ENCODE assay signal across 17 cellular contexts in the genomic region with DNA sequence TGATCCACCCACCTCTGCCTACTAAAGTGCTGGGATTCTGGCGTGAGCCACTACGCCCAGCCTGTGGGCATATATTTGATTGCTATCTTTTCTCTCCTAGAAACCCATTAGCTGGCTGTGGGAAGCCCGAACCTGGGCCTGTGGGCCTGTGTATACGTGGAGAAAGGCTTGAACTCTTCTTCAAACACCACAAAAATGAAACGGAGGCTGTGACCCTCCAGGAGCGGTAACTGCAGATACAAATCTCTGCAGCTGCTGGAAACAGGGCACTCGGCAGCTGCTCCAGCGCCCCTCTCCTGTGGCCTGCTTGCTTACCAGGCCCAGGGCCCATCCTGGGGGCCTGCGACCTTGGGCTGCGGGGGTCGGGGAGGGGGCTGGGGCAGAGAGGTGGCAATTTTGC. TPM values are rescaled to one million over a fixed set of nuclear protein-coding genes. Genes with fewer than 3 reads are reported as not detected.
DNase-seq lines count a peak whose midpoint lies in the region; ATAC-seq and TF ChIP-seq lines count a peak whose summit lies in the region.
"Had no signal": no experiment of that assay in that cellular context is flagged by ENCODE, and none has a peak within 500 bp of the region (broad histone marks: within the 10 kb centered on the region; RNA-seq: fewer than 3 reads in every experiment).

No MANE protein-coding gene starts in this region.

- peaks cover 0 to 63% (median 49%) of the 10 kb centered on the region in 4 donors for H3K4me1 ChIP-seq in tibial artery
- peaks cover 34% of the 10 kb centered on the region for H3K4me1 ChIP-seq in upper lobe of right lung

- H3K9me3 ChIP-seq in tibial artery (no peaks in the 10 kb centered on the region), upper lobe of right lung (no peaks in the 10 kb centered on the region)
- H3K9me3 ChIP-seq: right atrium auricular region had no signal

- H3K36me3 Mint-ChIP-seq in chondrocyte (ENCODE audit: low read depth), result no peaks in the 10 kb centered on the region
- peaks cover 7% of the 10 kb centered on the region for H3K36me3 Mint-ChIP-seq in nephron progenitor cell (ENCODE audit: low read depth)
- H3K36me3 Mint-ChIP-seq: natural killer cell had no signal

- no peak overlapping the region for H3K4me3 Mint-ChIP-seq in chondrocyte (ENCODE audit: unreplicated experiment)
- H3K4me3 Mint-ChIP-seq in nephron progenitor cell, result peak overlapping the region; percentile 44
- H3K4me3 Mint-ChIP-seq: activated CD4-positive, alpha-beta memory T cell treated with anti-CD3 and anti-CD28 coated beads, Interleukin-2, amount 10 ng/mL, durations not matched to agents 7 days and 5 days; H9; natural killer cell had no signal

- H3K4me3 ChIP-seq in tibial artery (no peak overlapping the region), upper lobe of right lung (no peak overlapping the region)
- H3K4me3 ChIP-seq: right atrium auricular region had no signal

- H3K9me3 Mint-ChIP-seq in chondrocyte (ENCODE audit: low read depth), result no peaks in the 10 kb centered on the region
- H3K9me3 Mint-ChIP-seq in nephron progenitor cell, result no peaks in the 10 kb centered on the region
- H3K9me3 Mint-ChIP-seq: activated CD4-positive, alpha-beta memory T cell treated with anti-CD3 and anti-CD28 coated beads, Interleukin-2, amount 10 ng/mL, durations not matched to agents 7 days and 5 days; H9; natural killer cell had no signal

- H3K27me3 ChIP-seq in tibial artery, result no peaks in the 10 kb centered on the region
- H3K27me3 ChIP-seq in upper lobe of right lung, result no peaks in the 10 kb centered on the region
- H3K27me3 ChIP-seq: right atrium auricular region had no signal

- DNase-seq in NCI-H1092 treated with DMSO at 0.1 percent for 48 hours (lab: John Stamatoyannopoulos, UW) (peak; percentile 27), chondrocyte (ENCODE audit: low spot score) (no peak), nephron progenitor cell (no peak), tibial artery (no peak), upper lobe of right lung (no peak), cerebellar nuclear complex (lab: John Stamatoyannopoulos, UW) (no peak)
- DNase-seq: activated CD4-positive, alpha-beta memory T cell treated with anti-CD3 and anti-CD28 coated beads, Interleukin-2, amount 10 ng/mL, durations not matched to agents 7 days and 5 days; DMS79; foreskin fibroblast; H9; KG1; left ventricle myocardium superior; natural killer cell; NCI-H1436 treated with DMSO at 0.1 percent for 48 hours; stimulated activated CD4-positive, alpha-beta T cell treated with anti-CD3 and anti-CD28 coated beads, Interleukin-1b, Interleukin-23, amount 100 ng/mL, for 48 hours had no signal

- ATAC-seq in upper lobe of right lung (no peak), GM21381 (IDR thresholded peaks at IDR 0.05; ENCODE audit: unreplicated experiment) (no peak)
- ATAC-seq: natural killer cell had no signal

- TF ChIP-seq CTCF in chondrocyte (IDR thresholded peaks at IDR 0.05) (no peak), nephron progenitor cell (IDR thresholded peaks at IDR 0.05) (no peak), tibial artery (IDR thresholded peaks at IDR 0.05) (no peak), upper lobe of right lung (IDR thresholded peaks at IDR 0.05) (no peak)

- H3K27me3 Mint-ChIP-seq in chondrocyte (ENCODE audit: low read depth) (no peaks in the 10 kb centered on the region), nephron progenitor cell (ENCODE audit: low read depth, poor library complexity) (peaks cover 3% of the 10 kb centered on the region)
- H3K27me3 Mint-ChIP-seq: activated CD4-positive, alpha-beta memory T cell treated with anti-CD3 and anti-CD28 coated beads, Interleukin-2, amount 10 ng/mL, durations not matched to agents 7 days and 5 days had no signal

- H3K27ac Mint-ChIP-seq in chondrocyte (ENCODE audit: unreplicated experiment) (peak overlapping the region; percentile 71), nephron progenitor cell (no peak overlapping the region)
- H3K27ac Mint-ChIP-seq: activated CD4-positive, alpha-beta memory T cell treated with anti-CD3 and anti-CD28 coated beads, Interleukin-2, amount 10 ng/mL, durations not matched to agents 7 days and 5 days; natural killer cell had no signal

- H3K27ac ChIP-seq in tibial artery, result peak overlapping the region; percentile 91 to 96
- no peak overlapping the region for H3K27ac ChIP-seq in upper lobe of right lung

- H3K4me1 Mint-ChIP-seq in chondrocyte (ENCODE audit: low read depth) (peaks cover 75% of the 10 kb centered on the region), nephron progenitor cell (peaks cover 75% of the 10 kb centered on the region)
- H3K4me1 Mint-ChIP-seq: activated CD4-positive, alpha-beta memory T cell treated with anti-CD3 and anti-CD28 coated beads, Interleukin-2, amount 10 ng/mL, durations not matched to agents 7 days and 5 days had no signal

- intact Hi-C loops in tibial artery (cut with DNase I; ENCODE audit: low total_unique reads) (no loop called here), upper lobe of right lung (cut with DNase I) (no loop called here)

- H3K36me3 ChIP-seq in tibial artery (no peaks in the 10 kb centered on the region), upper lobe of right lung (no peaks in the 10 kb centered on the region)
- H3K36me3 ChIP-seq: right atrium auricular region had no signal

RNA-seq across cellular contexts. Expression of a gene that starts 27.9 kb away (rescaled TPM):
- total RNA-seq in chondrocyte, result 243 to 296 TPM (median 282 TPM) in 3 replicates
- total RNA-seq in upper lobe of right lung, result 81.3 TPM
